Comparison of ENCODE assay signal across 24 cellular contexts in genomic region chr18:23971656-23972230, GRCh38. TPM values are rescaled to one million over a fixed set of nuclear protein-coding genes. Genes with fewer than 3 reads are reported as not detected.
DNase-seq lines count a peak whose midpoint lies in the region; ATAC-seq and TF ChIP-seq lines count a peak whose summit lies in the region.
"Had no signal": no experiment of that assay in that cellular context is flagged by ENCODE, and none has a peak within 500 bp of the region (broad histone marks: within the 10 kb centered on the region; RNA-seq: fewer than 3 reads in every experiment).

No MANE protein-coding gene starts in this region.

- no peaks in the 10 kb centered on the region for H3K27me3 Mint-ChIP-seq in CD4-positive, CD25-positive, alpha-beta regulatory T cell
- H3K27me3 Mint-ChIP-seq in brain, result peaks cover 10% of the 10 kb centered on the region
- H3K27me3 Mint-ChIP-seq in naive thymus-derived CD8-positive, alpha-beta T cell, result no peaks in the 10 kb centered on the region
- H3K27me3 Mint-ChIP-seq in activated T-cell treated with anti-CD3 and anti-CD28 coated beads, Interleukin-2, amount 50 U/mL, for 4 hours (ENCODE audit: low read depth), result no peaks in the 10 kb centered on the region

- peaks cover 4% of the 10 kb centered on the region for H3K36me3 Mint-ChIP-seq in CD4-positive, CD25-positive, alpha-beta regulatory T cell
- H3K36me3 Mint-ChIP-seq in brain, result peaks cover 7% of the 10 kb centered on the region
- H3K36me3 Mint-ChIP-seq in naive thymus-derived CD8-positive, alpha-beta T cell, result peaks cover 0 to 7% (median 0%) of the 10 kb centered on the region in 3 donors
- no peaks in the 10 kb centered on the region for H3K36me3 Mint-ChIP-seq in activated T-cell treated with anti-CD3 and anti-CD28 coated beads, Interleukin-2, amount 50 U/mL, for 4 hours (ENCODE audit: insufficient read depth)

- no peaks in the 10 kb centered on the region for H3K27me3 ChIP-seq in CD4-positive, CD25-positive, alpha-beta regulatory T cell (ENCODE audit: control insufficient read depth, insufficient read depth, low read length)
- H3K27me3 ChIP-seq: BE2C, brain microvascular endothelial cell, tibial nerve had no signal

- no peak for DNase-seq in CD4-positive, CD25-positive, alpha-beta regulatory T cell
- peak; percentile 67 for DNase-seq in NCI-H82 (lab: John Stamatoyannopoulos, UW)
- DNase-seq in naive thymus-derived CD8-positive, alpha-beta T cell, result no peak
- no peak for DNase-seq in activated T-cell treated with anti-CD3 and anti-CD28 coated beads, Interleukin-2, amount 50 U/mL, for 4 hours
- DNase-seq: activated gamma-delta T cell; activated T-cell treated with anti-CD3 and anti-CD28 coated beads for 4 hours; BE2C; brain microvascular endothelial cell; effector CD4-positive, alpha-beta T cell; left colon; NCI-H1105 treated with DMSO at 0.1 percent for 48 hours; NCI-H2029 treated with DMSO at 0.1 percent for 48 hours; NCI-H226; NCI-H748 treated with DMSO at 0.1 percent for 48 hours; small intestine; stimulated activated CD8-positive, alpha-beta memory T cell treated with anti-CD3 and anti-CD28 coated beads, Interleukin-4, amount 100 ng/mL, for 48 hours had no signal

- peak overlapping the region; percentile 72 to 96 (median 93) for H3K27ac Mint-ChIP-seq in CD4-positive, CD25-positive, alpha-beta regulatory T cell
- H3K27ac Mint-ChIP-seq in brain, result peak overlapping the region in 3 of 5 experiments; percentile 51 to 78 (median 69)
- H3K27ac Mint-ChIP-seq in naive thymus-derived CD8-positive, alpha-beta T cell, result peak overlapping the region in 9 of 10 donors; percentile 15 to 82 (median 66)
- H3K27ac Mint-ChIP-seq: T-helper 1 cell treated with Interleukin-12 subunit alpha and Interleukin-12 subunit beta and Interleukin-4 antibody, amounts not matched to agents 30 μg/mL and 1 μg/mL, for 36 hours had no signal

- peaks cover 0 to 6% (median 0%) of the 10 kb centered on the region in 7 donors for H3K9me3 Mint-ChIP-seq in CD4-positive, CD25-positive, alpha-beta regulatory T cell
- peaks cover 10 to 25% (median 18%) of the 10 kb centered on the region in 5 experiments for H3K9me3 Mint-ChIP-seq in brain
- peaks cover 0 to 6% (median 0%) of the 10 kb centered on the region in 9 donors for H3K9me3 Mint-ChIP-seq in naive thymus-derived CD8-positive, alpha-beta T cell
- H3K9me3 Mint-ChIP-seq in activated T-cell treated with anti-CD3 and anti-CD28 coated beads, Interleukin-2, amount 50 U/mL, for 4 hours, result peaks cover 8% of the 10 kb centered on the region

- peak overlapping the region; percentile 60 for H3K4me3 ChIP-seq in CD4-positive, CD25-positive, alpha-beta regulatory T cell (ENCODE audit: low read depth, low read length)
- H3K4me3 ChIP-seq: SK-N-MC, tibial nerve had no signal

- no peak for TF ChIP-seq CTCF in brain (conservative IDR thresholded peaks at IDR 0.05)

- H3K4me1 ChIP-seq in CD4-positive, CD25-positive, alpha-beta regulatory T cell (ENCODE audit: control insufficient read depth, insufficient read depth, low read length, poor library complexity, severe bottlenecking), result peaks cover 64% of the 10 kb centered on the region
- H3K4me1 ChIP-seq: BE2C had no signal

- no peaks in the 10 kb centered on the region for H3K36me3 ChIP-seq in CD4-positive, CD25-positive, alpha-beta regulatory T cell (ENCODE audit: control insufficient read depth, insufficient read depth, low read length)
- H3K36me3 ChIP-seq: BE2C, brain microvascular endothelial cell, tibial nerve had no signal

- peak overlapping the region in 2 of 4 donors; percentile 7 to 26 for H3K4me3 Mint-ChIP-seq in CD4-positive, CD25-positive, alpha-beta regulatory T cell
- H3K4me3 Mint-ChIP-seq in brain, result no peak overlapping the region
- peak overlapping the region in 1 of 10 donors; percentile 22 for H3K4me3 Mint-ChIP-seq in naive thymus-derived CD8-positive, alpha-beta T cell
- no peak overlapping the region for H3K4me3 Mint-ChIP-seq in activated T-cell treated with anti-CD3 and anti-CD28 coated beads, Interleukin-2, amount 50 U/mL, for 4 hours
- H3K4me3 Mint-ChIP-seq: T-helper 1 cell treated with Interleukin-12 subunit alpha and Interleukin-12 subunit beta and Interleukin-4 antibody, amounts not matched to agents 30 μg/mL and 1 μg/mL, for 36 hours had no signal

- peak overlapping the region; percentile 73 for H3K27ac ChIP-seq in CD4-positive, CD25-positive, alpha-beta regulatory T cell (ENCODE audit: insufficient read depth, low read length, poor library complexity, severe bottlenecking)
- H3K27ac ChIP-seq: brain microvascular endothelial cell, SK-N-MC had no signal

- H3K9me3 ChIP-seq in CD4-positive, CD25-positive, alpha-beta regulatory T cell (ENCODE audit: control insufficient read depth in 2 of 2, low read length in 2 of 2), result no peaks in the 10 kb centered on the region
- H3K9me3 ChIP-seq: BE2C, tibial nerve had no signal

- peaks cover 27 to 93% (median 66%) of the 10 kb centered on the region in 4 donors for H3K4me1 Mint-ChIP-seq in CD4-positive, CD25-positive, alpha-beta regulatory T cell
- H3K4me1 Mint-ChIP-seq in brain, result peaks cover 34% of the 10 kb centered on the region
- peaks cover 29 to 63% (median 56%) of the 10 kb centered on the region in 4 donors for H3K4me1 Mint-ChIP-seq in naive thymus-derived CD8-positive, alpha-beta T cell
- peaks cover 79% of the 10 kb centered on the region for H3K4me1 Mint-ChIP-seq in activated T-cell treated with anti-CD3 and anti-CD28 coated beads, Interleukin-2, amount 50 U/mL, for 4 hours (ENCODE audit: low read depth)

- POLR2A ChIA-PET in naive thymus-derived CD8-positive, alpha-beta T cell (lab: Charles Lee), result interaction anchor here (0.5 to 1.3 kb wide), 3 partner anchors 37 to 150 kb away, joined by 3 to 4 read pairs (median 3); no protein-coding TSS in a partner anchor

- no peak for ATAC-seq in CD4-positive, CD25-positive, alpha-beta regulatory T cell (ENCODE audit: low read depth in 2 of 2)
- no peak for ATAC-seq in naive thymus-derived CD8-positive, alpha-beta T cell
- ATAC-seq in GM21737 (IDR thresholded peaks at IDR 0.05; ENCODE audit: unreplicated experiment) (no peak), HG02759 (IDR thresholded peaks at IDR 0.05; ENCODE audit: unreplicated experiment) (no peak), GM21367 (IDR thresholded peaks at IDR 0.05; ENCODE audit: unreplicated experiment) (no peak)
- ATAC-seq in activated T-cell treated with anti-CD3 and anti-CD28 coated beads, Interleukin-2, amount 50 U/mL, for 4 hours, result no peak
- ATAC-seq: HCT116, left colon had no signal

RNA-seq across cellular contexts. Expression of gene TTC39C, which starts 42.8 kb away (rescaled TPM):
- 274 TPM for total RNA-seq in CD4-positive, CD25-positive, alpha-beta regulatory T cell
- 100 to 1,000 TPM; 109 to 206 (median 167) TPM for polyA plus RNA-seq in CD4-positive, CD25-positive, alpha-beta regulatory T cell
- 6.3 TPM for polyA plus RNA-seq in brain (ENCODE audit: insufficient read depth, low read depth, low replicate concordance)
- total RNA-seq in naive thymus-derived CD8-positive, alpha-beta T cell, result 10 to 100 TPM; 80.2 to 83.3 TPM
- polyA plus RNA-seq in naive thymus-derived CD8-positive, alpha-beta T cell, result 10 to 100 TPM; 36.5 to 60.6 (median 39.3) TPM
- 10 to 100 TPM; 23.6 to 37.3 (median 31.5) TPM for total RNA-seq in activated T-cell treated with anti-CD3 and anti-CD28 coated beads, Interleukin-2, amount 50 U/mL, for 4 hours
